Comparison of ENCODE assay signal across 8 cellular contexts in genomic region chr2:200525882-200526651, GRCh38. TPM values are rescaled to one million over a fixed set of nuclear protein-coding genes. Genes with fewer than 3 reads are reported as not detected.
A peak's percentile ranks its signal among the peaks of the same experiment; 100 is the strongest.
DNase-seq lines count a peak whose midpoint lies in the region; ATAC-seq and TF ChIP-seq lines count a peak whose summit lies in the region.

A gene with protein sequence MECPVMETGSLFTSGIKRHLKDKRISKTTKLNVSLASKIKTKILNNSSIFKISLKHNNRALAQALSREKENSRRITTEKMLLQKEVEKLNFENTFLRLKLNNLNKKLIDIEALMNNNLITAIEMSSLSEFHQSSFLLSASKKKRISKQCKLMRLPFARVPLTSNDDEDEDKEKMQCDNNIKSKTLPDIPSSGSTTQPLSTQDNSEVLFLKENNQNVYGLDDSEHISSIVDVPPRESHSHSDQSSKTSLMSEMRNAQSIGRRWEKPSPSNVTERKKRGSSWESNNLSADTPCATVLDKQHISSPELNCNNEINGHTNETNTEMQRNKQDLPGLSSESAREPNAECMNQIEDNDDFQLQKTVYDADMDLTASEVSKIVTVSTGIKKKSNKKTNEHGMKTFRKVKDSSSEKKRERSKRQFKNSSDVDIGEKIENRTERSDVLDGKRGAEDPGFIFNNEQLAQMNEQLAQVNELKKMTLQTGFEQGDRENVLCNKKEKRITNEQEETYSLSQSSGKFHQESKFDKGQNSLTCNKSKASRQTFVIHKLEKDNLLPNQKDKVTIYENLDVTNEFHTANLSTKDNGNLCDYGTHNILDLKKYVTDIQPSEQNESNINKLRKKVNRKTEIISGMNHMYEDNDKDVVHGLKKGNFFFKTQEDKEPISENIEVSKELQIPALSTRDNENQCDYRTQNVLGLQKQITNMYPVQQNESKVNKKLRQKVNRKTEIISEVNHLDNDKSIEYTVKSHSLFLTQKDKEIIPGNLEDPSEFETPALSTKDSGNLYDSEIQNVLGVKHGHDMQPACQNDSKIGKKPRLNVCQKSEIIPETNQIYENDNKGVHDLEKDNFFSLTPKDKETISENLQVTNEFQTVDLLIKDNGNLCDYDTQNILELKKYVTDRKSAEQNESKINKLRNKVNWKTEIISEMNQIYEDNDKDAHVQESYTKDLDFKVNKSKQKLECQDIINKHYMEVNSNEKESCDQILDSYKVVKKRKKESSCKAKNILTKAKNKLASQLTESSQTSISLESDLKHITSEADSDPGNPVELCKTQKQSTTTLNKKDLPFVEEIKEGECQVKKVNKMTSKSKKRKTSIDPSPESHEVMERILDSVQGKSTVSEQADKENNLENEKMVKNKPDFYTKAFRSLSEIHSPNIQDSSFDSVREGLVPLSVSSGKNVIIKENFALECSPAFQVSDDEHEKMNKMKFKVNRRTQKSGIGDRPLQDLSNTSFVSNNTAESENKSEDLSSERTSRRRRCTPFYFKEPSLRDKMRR (plus strand): TSS chr2:200526207. CDS start chr2:200532976, 6,769 bp downstream.

- H3K36me3 Mint-ChIP-seq in CD14-positive monocyte, result peaks cover 2 to 3% of the 10 kb centered on the region in 2 donors
- H3K36me3 Mint-ChIP-seq in activated CD4-positive, alpha-beta T cell treated with anti-CD3 and anti-CD28 coated beads, Interleukin-2, amount 10 ng/mL, durations not matched to agents 7 days and 5 days (ENCODE audit: low read depth), result peaks cover 16% of the 10 kb centered on the region

- peaks cover 21% of the 10 kb centered on the region for H3K4me1 Mint-ChIP-seq in CD14-positive monocyte
- H3K4me1 Mint-ChIP-seq in activated CD4-positive, alpha-beta T cell treated with anti-CD3 and anti-CD28 coated beads, Interleukin-2, amount 10 ng/mL, durations not matched to agents 7 days and 5 days, result peaks cover 39% of the 10 kb centered on the region

- peaks cover 0 to 4% (median 3%) of the 10 kb centered on the region in 3 donors for H3K27me3 Mint-ChIP-seq in CD14-positive monocyte (ENCODE audit: low read depth in 3 of 3)
- peaks cover 6% of the 10 kb centered on the region for H3K27me3 Mint-ChIP-seq in activated CD4-positive, alpha-beta T cell treated with anti-CD3 and anti-CD28 coated beads, Interleukin-2, amount 10 ng/mL, durations not matched to agents 7 days and 5 days

- H3K4me3 Mint-ChIP-seq in CD14-positive monocyte, result peak within 1 kb of the TSS; percentile 89 to 90
- peak within 1 kb of the TSS; percentile 88 for H3K4me3 Mint-ChIP-seq in activated CD4-positive, alpha-beta T cell treated with anti-CD3 and anti-CD28 coated beads, Interleukin-2, amount 10 ng/mL, durations not matched to agents 7 days and 5 days

- DNase-seq in CD14-positive monocyte (ENCODE audit: low spot score), result peak; percentile 94
- DNase-seq in NCI-H748 (lab: John Stamatoyannopoulos, UW; ENCODE audit: unreplicated experiment), result peak; percentile 98
- peak; percentile 97 for DNase-seq in activated CD4-positive, alpha-beta T cell treated with anti-CD3 and anti-CD28 coated beads, Interleukin-2, amount 10 ng/mL, durations not matched to agents 7 days and 5 days
- peak; percentile 95 for DNase-seq in coronary artery (ENCODE audit: low spot score)
- DNase-seq in left colon, result peak; percentile 96 to 97
- DNase-seq in stimulated activated CD4-positive, alpha-beta T cell treated with anti-CD3 and anti-CD28 coated beads, Interleukin-1b, Interleukin-23, amount 100 ng/mL, for 4 hours (ENCODE audit: low read depth in 2 of 2), result peak; percentile 89 to 93

- POLR2A ChIA-PET in activated CD4-positive, alpha-beta T cell treated with anti-CD3 and anti-CD28 coated beads, Interleukin-2, amount 10 ng/mL, durations not matched to agents 7 days and 5 days (lab: Charles Lee), result interaction anchor here (0.7 kb wide), 1 partner anchor 278 kb away, joined by 3 read pairs; no protein-coding TSS in a partner anchor

- H3K27ac ChIP-seq in coronary artery, result peak within 1 kb of the TSS in 1 of 2 donors; percentile 64

- H3K27ac Mint-ChIP-seq in CD14-positive monocyte, result peak within 1 kb of the TSS; percentile 67 to 90 (median 83)
- peak within 1 kb of the TSS; percentile 89 for H3K27ac Mint-ChIP-seq in activated CD4-positive, alpha-beta T cell treated with anti-CD3 and anti-CD28 coated beads, Interleukin-2, amount 10 ng/mL, durations not matched to agents 7 days and 5 days

- no peaks in the 10 kb centered on the region for H3K9me3 Mint-ChIP-seq in CD14-positive monocyte
- no peaks in the 10 kb centered on the region for H3K9me3 Mint-ChIP-seq in activated CD4-positive, alpha-beta T cell treated with anti-CD3 and anti-CD28 coated beads, Interleukin-2, amount 10 ng/mL, durations not matched to agents 7 days and 5 days

- H3K4me3 ChIP-seq in coronary artery, result peak within 1 kb of the TSS; percentile 81

- no peak for TF ChIP-seq CTCF in CD14-positive monocyte (IDR thresholded peaks at IDR 0.05)
- no peak for TF ChIP-seq CTCF in coronary artery (IDR thresholded peaks at IDR 0.05)

- intact Hi-C loops in CD14-positive monocyte (cut with micrococcal nuclease), result loop anchor here in 1 of 2 donors (2.0 kb wide), 1 partner anchor 285 kb away; the partner anchor contains the start of gene BZW1
- intact Hi-C loops in left colon (cut with DNase I, micrococcal nuclease), result no loop called here

- CTCF ChIA-PET in activated CD4-positive, alpha-beta T cell treated with anti-CD3 and anti-CD28 coated beads, Interleukin-2, amount 10 ng/mL, durations not matched to agents 7 days and 5 days (lab: Charles Lee), result interaction anchor here (1.4 to 1.8 kb wide), 4 partner anchors 9 to 208 kb away, joined by 3 to 6 read pairs (median 4); partner anchors contain the start of gene KCTD18

- ATAC-seq in GM19395 (IDR thresholded peaks at IDR 0.05; ENCODE audit: unreplicated experiment), result peak; percentile 100
- ATAC-seq in HG03558 (IDR thresholded peaks at IDR 0.05; ENCODE audit: extremely low read depth, unreplicated experiment), result peak; percentile 99
- ATAC-seq in left colon, result peak; percentile 94

RNA-seq across cellular contexts. Expression of the gene that starts here (rescaled TPM):
- polyA plus RNA-seq in CD14-positive monocyte, result 1 to 10 TPM; 1.4 to 1.5 TPM
- 10 to 100 TPM; 47.7 to 55.2 TPM for total RNA-seq in activated CD4-positive, alpha-beta T cell treated with anti-CD3 and anti-CD28 coated beads, Interleukin-2, amount 10 ng/mL, durations not matched to agents 7 days and 5 days
- total RNA-seq in left colon, result 1 to 10 TPM; 2.6 to 3.9 TPM

Comparison
In these comparisons a context has a peak if more than half of its experiments do, and no peak if none do; other contexts are left out.
1. RNA of the gene that starts here (total RNA-seq): 47.7 to 55.2 TPM in activated CD4-positive, alpha-beta T cell treated with anti-CD3 and anti-CD28 coated beads, Interleukin-2, amount 10 ng/mL, durations not matched to agents 7 days and 5 days; 2.6 to 3.9 TPM in left colon; every median in the first group is over 4 times any median in the second.
2. Peak in every context shown above with its lines, with median percentiles within 50 percentile points of each other: DNase-seq and ATAC-seq.